In genomic region chr12:49200882-49201594, GRCh38 we compare ENCODE assay signal across 8 cellular contexts. TPM values are rescaled to one million over a fixed set of nuclear protein-coding genes. Genes with fewer than 3 reads are reported as not detected.
DNase-seq lines count a peak whose midpoint lies in the region; ATAC-seq, FAIRE-seq and TF ChIP-seq lines count a peak whose summit lies in the region.

No MANE protein-coding gene starts in this region.

- H3K36me3 ChIP-seq in tibial artery: no peaks in the 10 kb centered on the region

- H3K4me3 ChIP-seq in NB4 (ENCODE audit: low read depth, low read length) (no peak overlapping the region), tibial artery (peak overlapping the region in 1 of 2 donors; percentile 21)

- peaks cover 0 to 20% (median 15%) of the 10 kb centered on the region in 4 donors for H3K4me1 ChIP-seq in tibial artery

- DNase-seq in NB4 (ENCODE audit: low read depth) (peak; percentile 78), SHP77 (lab: John Stamatoyannopoulos, UW) (peak; percentile 53 to 62), dermis microvascular lymphatic vessel endothelial cell (ENCODE audit: low read depth in 2 of 2) (peak; percentile 85 to 87), lung microvascular endothelial cell (ENCODE audit: low read depth in 2 of 2) (peak; percentile 89 to 92), tibial artery (no peak)
- no peak for DNase-seq in activated CD4-positive, alpha-beta T cell treated with anti-CD3 and anti-CD28 coated beads, Interleukin-2, amount 50 U/mL, for 4 hours

- no peak for ATAC-seq in GM19328 (IDR thresholded peaks at IDR 0.05; ENCODE audit: unreplicated experiment)

- TF ChIP-seq POLR2A in NB4 (IDR thresholded peaks at IDR 0.05; ENCODE audit: extremely low read depth, insufficient read length): no peak

- peak overlapping the region; percentile 65 to 70 for H3K27ac ChIP-seq in tibial artery

- no peaks in the 10 kb centered on the region for H3K27me3 ChIP-seq in tibial artery

- peak; percentile 82 for FAIRE-seq in G401.6 (lab: Jason Lieb, UNC)

- no peaks in the 10 kb centered on the region for H3K9me3 ChIP-seq in tibial artery

- intact Hi-C loops in tibial artery (cut with DNase I; ENCODE audit: low total_unique reads): loop anchor here (5.0 kb wide), 1 partner anchor 69 kb away; the partner anchor contains the start of gene TUBA1B

- no peak for TF ChIP-seq CTCF in NB4 (IDR thresholded peaks at IDR 0.05; ENCODE audit: low read depth, low read length)
- no peak for TF ChIP-seq CTCF in tibial artery (IDR thresholded peaks at IDR 0.05)

RNA-seq across cellular contexts. Expression of gene TUBA1A, which starts 12.2 kb away (rescaled TPM):
- total RNA-seq in dermis microvascular lymphatic vessel endothelial cell: 771 and 815 TPM in 2 replicates
- 674 and 686 TPM in 2 replicates for total RNA-seq in lung microvascular endothelial cell

Comparison
In these comparisons a context has a peak if more than half of its experiments do, and no peak if none do; other contexts are left out.
1. DNase-seq: peak in NB4 (single experiment), SHP77 (2 of 2), dermis microvascular lymphatic vessel endothelial cell (2 of 2) and lung microvascular endothelial cell (2 of 2); none in tibial artery (0 of 2) and activated CD4-positive, alpha-beta T cell treated with anti-CD3 and anti-CD28 coated beads, Interleukin-2, amount 50 U/mL, for 4 hours (0 of 2).